In the genomic region with DNA sequence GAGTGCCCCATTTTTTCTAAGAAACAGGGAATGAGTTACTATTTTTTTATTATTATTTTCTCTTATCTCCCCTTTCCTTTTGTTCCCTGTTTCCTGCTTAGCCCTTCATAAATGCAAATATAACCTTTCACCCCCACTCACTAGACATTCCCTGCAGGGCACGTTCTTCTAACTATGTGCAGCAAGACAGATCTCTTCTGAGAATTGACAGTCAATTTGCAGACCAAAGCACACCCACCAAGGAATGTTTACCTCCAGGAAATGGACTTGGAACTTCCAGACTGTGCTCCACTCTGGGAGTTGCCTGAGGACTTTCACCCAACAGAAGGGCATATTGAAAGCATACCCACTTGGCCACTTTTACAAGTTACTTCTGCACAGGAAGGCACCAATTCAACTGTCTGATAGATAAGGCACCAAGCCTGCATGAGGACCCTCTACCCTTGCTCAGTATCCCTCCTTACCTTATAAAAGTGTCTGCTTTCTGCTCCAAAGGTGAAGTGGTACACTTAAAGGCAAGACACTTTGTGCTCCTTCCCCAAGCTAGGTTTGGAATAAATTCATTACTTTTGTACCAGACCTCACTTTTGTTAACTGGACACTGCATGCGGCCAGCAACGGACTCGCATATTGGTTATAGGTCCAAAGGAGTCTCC, we compare ENCODE assay signal across 1 cellular context.
TF ChIP-seq lines count a peak whose summit lies in the region.

No MANE protein-coding gene starts in this region.

TF ChIP-seq in HepG2, 621 proteins besides CTCF, POLR2A, EP300 and RAD21 (continued from another document):
- TF ChIP-seq HMGXB3 (CRISPR knock-in tag; IDR thresholded peaks at IDR 0.05; ENCODE audit: borderline replicate concordance) = peak; percentile 36; the same call in 1 of the 2 replicates
- TF ChIP-seq MLXIP (CRISPR knock-in tag; IDR thresholded peaks at IDR 0.05; ENCODE audit: borderline replicate concordance) = no peak
- peak; percentile 86 for TF ChIP-seq SOX13 (IDR thresholded peaks at IDR 0.05)
- peak in 1 of 2 experiments; percentile 95; a peak in 2 of 4 replicates for TF ChIP-seq SOX13 (CRISPR knock-in tag; conservative IDR thresholded peaks at IDR 0.05 in 1 of 2, IDR thresholded peaks at IDR 0.05 in 1 of 2)
- no peak for TF ChIP-seq XBP1 (CRISPR knock-in tag; IDR thresholded peaks at IDR 0.05)
- TF ChIP-seq POGZ (CRISPR knock-in tag; IDR thresholded peaks at IDR 0.05) = peak; percentile 96
- TF ChIP-seq, protein P1, sequence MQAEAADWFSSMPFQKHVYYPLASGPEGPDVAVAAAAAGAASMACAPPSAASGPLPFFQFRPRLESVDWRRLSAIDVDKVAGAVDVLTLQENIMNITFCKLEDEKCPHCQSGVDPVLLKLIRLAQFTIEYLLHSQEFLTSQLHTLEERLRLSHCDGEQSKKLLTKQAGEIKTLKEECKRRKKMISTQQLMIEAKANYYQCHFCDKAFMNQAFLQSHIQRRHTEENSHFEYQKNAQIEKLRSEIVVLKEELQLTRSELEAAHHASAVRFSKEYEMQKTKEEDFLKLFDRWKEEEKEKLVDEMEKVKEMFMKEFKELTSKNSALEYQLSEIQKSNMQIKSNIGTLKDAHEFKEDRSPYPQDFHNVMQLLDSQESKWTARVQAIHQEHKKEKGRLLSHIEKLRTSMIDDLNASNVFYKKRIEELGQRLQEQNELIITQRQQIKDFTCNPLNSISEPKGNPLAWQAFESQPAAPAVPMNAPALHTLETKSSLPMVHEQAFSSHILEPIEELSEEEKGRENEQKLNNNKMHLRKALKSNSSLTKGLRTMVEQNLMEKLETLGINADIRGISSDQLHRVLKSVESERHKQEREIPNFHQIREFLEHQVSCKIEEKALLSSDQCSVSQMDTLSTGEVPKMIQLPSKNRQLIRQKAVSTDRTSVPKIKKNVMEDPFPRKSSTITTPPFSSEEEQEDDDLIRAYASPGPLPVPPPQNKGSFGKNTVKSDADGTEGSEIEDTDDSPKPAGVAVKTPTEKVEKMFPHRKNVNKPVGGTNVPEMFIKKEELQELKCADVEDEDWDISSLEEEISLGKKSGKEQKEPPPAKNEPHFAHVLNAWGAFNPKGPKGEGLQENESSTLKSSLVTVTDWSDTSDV (CRISPR knock-in tag; IDR thresholded peaks at IDR 0.05) = no peak
- TF ChIP-seq TRAFD1 (CRISPR knock-in tag; IDR thresholded peaks at IDR 0.05; ENCODE audit: borderline replicate concordance) = no peak
- TF ChIP-seq ZNF337 (CRISPR knock-in tag; IDR thresholded peaks at IDR 0.05; ENCODE audit: borderline replicate concordance, low read depth) = no peak
- no peak for TF ChIP-seq ZNF577 (CRISPR knock-in tag; IDR thresholded peaks at IDR 0.05; ENCODE audit: borderline replicate concordance, low read depth)
- TF ChIP-seq ZSCAN20 (CRISPR knock-in tag; IDR thresholded peaks at IDR 0.05; ENCODE audit: borderline replicate concordance) = no peak
- TF ChIP-seq, protein P2, sequence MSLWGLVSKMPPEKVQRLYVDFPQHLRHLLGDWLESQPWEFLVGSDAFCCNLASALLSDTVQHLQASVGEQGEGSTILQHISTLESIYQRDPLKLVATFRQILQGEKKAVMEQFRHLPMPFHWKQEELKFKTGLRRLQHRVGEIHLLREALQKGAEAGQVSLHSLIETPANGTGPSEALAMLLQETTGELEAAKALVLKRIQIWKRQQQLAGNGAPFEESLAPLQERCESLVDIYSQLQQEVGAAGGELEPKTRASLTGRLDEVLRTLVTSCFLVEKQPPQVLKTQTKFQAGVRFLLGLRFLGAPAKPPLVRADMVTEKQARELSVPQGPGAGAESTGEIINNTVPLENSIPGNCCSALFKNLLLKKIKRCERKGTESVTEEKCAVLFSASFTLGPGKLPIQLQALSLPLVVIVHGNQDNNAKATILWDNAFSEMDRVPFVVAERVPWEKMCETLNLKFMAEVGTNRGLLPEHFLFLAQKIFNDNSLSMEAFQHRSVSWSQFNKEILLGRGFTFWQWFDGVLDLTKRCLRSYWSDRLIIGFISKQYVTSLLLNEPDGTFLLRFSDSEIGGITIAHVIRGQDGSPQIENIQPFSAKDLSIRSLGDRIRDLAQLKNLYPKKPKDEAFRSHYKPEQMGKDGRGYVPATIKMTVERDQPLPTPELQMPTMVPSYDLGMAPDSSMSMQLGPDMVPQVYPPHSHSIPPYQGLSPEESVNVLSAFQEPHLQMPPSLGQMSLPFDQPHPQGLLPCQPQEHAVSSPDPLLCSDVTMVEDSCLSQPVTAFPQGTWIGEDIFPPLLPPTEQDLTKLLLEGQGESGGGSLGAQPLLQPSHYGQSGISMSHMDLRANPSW (CRISPR knock-in tag; IDR thresholded peaks at IDR 0.05; ENCODE audit: borderline replicate concordance) = 0 out of 2 replicates have a peak, but pooled peaks have one; percentile 56
- peak; percentile 40; the same call in 1 of the 2 replicates for TF ChIP-seq ZBTB7B (CRISPR knock-in tag; IDR thresholded peaks at IDR 0.05)
- TF ChIP-seq HNF4A (CRISPR knock-in tag; IDR thresholded peaks at IDR 0.05) = peak; percentile 95
- no peak for TF ChIP-seq ZNF552 (CRISPR knock-in tag; IDR thresholded peaks at IDR 0.05; ENCODE audit: borderline replicate concordance)
- TF ChIP-seq GTF2F1 (IDR thresholded peaks at IDR 0.05; ENCODE audit: low read length) = no peak
